In genomic region chr6:153411249-153411648, GRCh38 we compare ENCODE assay signal across 28 cellular contexts.
A peak's percentile ranks its signal among the peaks of the same experiment; 100 is the strongest.
DNase-seq lines count a peak whose midpoint lies in the region; ATAC-seq, FAIRE-seq and TF ChIP-seq lines count a peak whose summit lies in the region.
"Had no signal": no experiment of that assay in that cellular context is flagged by ENCODE, and none has a peak within 500 bp of the region (broad histone marks: within the 10 kb centered on the region; RNA-seq: fewer than 3 reads in every experiment).

No MANE protein-coding gene starts in this region.

- H2AFZ ChIP-seq in HepG2 (ENCODE audit: low read length), result no peak overlapping the region
- no peak overlapping the region for H2AFZ ChIP-seq in K562 (ENCODE audit: low read depth, low read length)

- H3K27ac Mint-ChIP-seq in activated T-cell treated with anti-CD3 and anti-CD28 coated beads, Interleukin-2, amount 50 U/mL, for 72 hours, result no peak overlapping the region
- H3K27ac Mint-ChIP-seq: CD14-positive monocyte; CD4-positive, alpha-beta memory T cell; CD4-positive, CD25-positive, alpha-beta regulatory T cell; CD8-positive, alpha-beta memory T cell had no signal

- no peak overlapping the region for H3K4me3 Mint-ChIP-seq in activated T-cell treated with anti-CD3 and anti-CD28 coated beads, Interleukin-2, amount 50 U/mL, for 72 hours
- H3K4me3 Mint-ChIP-seq: CD14-positive monocyte; CD4-positive, alpha-beta memory T cell; CD4-positive, CD25-positive, alpha-beta regulatory T cell; CD8-positive, alpha-beta memory T cell had no signal

- in situ Hi-C loops in HepG2 (cut with HindIII; ENCODE audit: extremely low pct_ligation_motif_present, low pct_unique_long_range_greater_than_20kb) (no loop called here), K562 (cut with MboI) (no loop called here)

- H3K36me3 ChIP-seq in HepG2 (replicated peaks in 1 of 2; ENCODE audit: control insufficient read depth in 1 of 2, insufficient read depth in 2 of 2, low read length in 2 of 2) (no peaks in the 10 kb centered on the region), right lobe of liver (no peaks in the 10 kb centered on the region), K562 (ENCODE audit: control insufficient read depth, insufficient read depth, low read length) (no peaks in the 10 kb centered on the region)
- H3K36me3 ChIP-seq: BE2C, BLaER1 had no signal

- TF ChIP-seq POLR2A in HepG2 (IDR thresholded peaks at IDR 0.05; ENCODE audit: insufficient read depth in 1 of 2, low read depth in 2 of 2, low read length in 2 of 2) (no peak), right lobe of liver (IDR thresholded peaks at IDR 0.05) (no peak), K562 (conservative IDR thresholded peaks at IDR 0.05) (no peak)

- FAIRE-seq in HepG2 (lab: Jason Lieb, UNC) (no peak), K562 (lab: Jason Lieb, UNC) (no peak)
- FAIRE-seq: GM12878, GM12892, GM18507 had no signal

- no peaks in the 10 kb centered on the region for H3K36me3 Mint-ChIP-seq in activated T-cell treated with anti-CD3 and anti-CD28 coated beads, Interleukin-2, amount 50 U/mL, for 72 hours (ENCODE audit: insufficient read depth in 2 of 2)
- H3K36me3 Mint-ChIP-seq: CD14-positive monocyte; CD4-positive, alpha-beta memory T cell; CD4-positive, CD25-positive, alpha-beta regulatory T cell; CD8-positive, alpha-beta memory T cell had no signal

- TF ChIP-seq RAD21 in HepG2 (CRISPR knock-in tag; IDR thresholded peaks at IDR 0.05) (no peak), K562 (CRISPR knock-in tag; conservative IDR thresholded peaks at IDR 0.05 in 1 of 2, IDR thresholded peaks at IDR 0.05 in 1 of 2) (no peak)

- peaks cover 48% of the 10 kb centered on the region for H3K9me3 ChIP-seq in HepG2 (ENCODE audit: low read length)
- no peaks in the 10 kb centered on the region for H3K9me3 ChIP-seq in right lobe of liver
- no peaks in the 10 kb centered on the region for H3K9me3 ChIP-seq in K562 (replicated peaks; ENCODE audit: control insufficient read depth, insufficient read depth, low read depth, low read length)
- H3K9me3 ChIP-seq: BE2C had no signal

- POLR2A ChIA-PET in HepG2 (lab: Yijun Ruan, JAX) (no interaction called here), K562 (lab: Yijun Ruan, JAX) (no interaction called here)

- H3K9ac ChIP-seq in HepG2 (ENCODE audit: insufficient read depth, low read depth, low read length) (no peak overlapping the region), K562 (ENCODE audit: insufficient read depth in 1 of 2, low read depth in 2 of 2, low read length in 2 of 2) (no peak overlapping the region)
- H3K9ac ChIP-seq: BLaER1 had no signal

- H3K9me3 Mint-ChIP-seq in activated T-cell treated with anti-CD3 and anti-CD28 coated beads, Interleukin-2, amount 50 U/mL, for 72 hours, result peaks cover 0 to 3% of the 10 kb centered on the region in 2 donors

- no peak overlapping the region for H3K4me3 ChIP-seq in HepG2 (replicated peaks in 1 of 3; ENCODE audit: insufficient read depth in 1 of 3, low read depth in 2 of 3, low read length in 3 of 3)
- H3K4me3 ChIP-seq in right lobe of liver, result no peak overlapping the region
- H3K4me3 ChIP-seq in K562, result no peak overlapping the region
- H3K4me3 ChIP-seq: BLaER1, GM12878 had no signal

- DNase-seq in NOMO-1 treated with DMSO at 0.1 percent for 48 hours (lab: John Stamatoyannopoulos, UW; ENCODE audit: unreplicated experiment), result peak; percentile 29
- no peak for DNase-seq in NOMO-1 (lab: John Stamatoyannopoulos, UW; ENCODE audit: unreplicated experiment in 2 of 2)
- no peak for DNase-seq in HepG2 (ENCODE audit: low spot score)
- DNase-seq in right lobe of liver, result no peak
- peak; percentile 64 for DNase-seq in MV-4-11 (lab: John Stamatoyannopoulos, UW)
- DNase-seq in K562 (ENCODE audit: extremely low read depth in 1 of 4, low spot score in 3 of 4), result no peak
- DNase-seq in activated T-cell treated with anti-CD3 and anti-CD28 coated beads, Interleukin-2, amount 50 U/mL, for 72 hours, result no peak
- DNase-seq: 8988T; ACHN; BE2C; C1 segment of cervical spinal cord; CD4-positive, alpha-beta memory T cell; CD4-positive, CD25-positive, alpha-beta regulatory T cell; CD8-positive, alpha-beta memory T cell; COR-L47; DMS 273 treated with DMSO at 0.1 percent for 48 hours; DMS153; DMS53; DMS79; DND-41; EL; GDM1 had no signal

- 0% methylated on average over 3 of the region's 3 CpGs for WGBS in HepG2 (ENCODE audit: low lambda C conversion rate)
- 45% methylated on average over 3 of the region's 3 CpGs for WGBS in right lobe of liver (ENCODE audit: insufficient coverage, low coverage, low lambda C conversion rate, missing lambda C conversion rate)
- 0% methylated on average over 3 of the region's 3 CpGs for WGBS in K562 (ENCODE audit: insufficient coverage, low coverage, missing lambda C conversion rate)

- no peaks in the 10 kb centered on the region for H3K27me3 Mint-ChIP-seq in activated T-cell treated with anti-CD3 and anti-CD28 coated beads, Interleukin-2, amount 50 U/mL, for 72 hours (ENCODE audit: low read depth)
- H3K27me3 Mint-ChIP-seq: CD4-positive, alpha-beta memory T cell; CD4-positive, CD25-positive, alpha-beta regulatory T cell; CD8-positive, alpha-beta memory T cell had no signal

- no TSS peak for BruUV-seq in HepG2 (replicated peaks; lab: Mats Ljungman, UMichigan)
- BruUV-seq in K562 (replicated peaks; lab: Mats Ljungman, UMichigan), result no TSS peak

- H3K79me2 ChIP-seq in HepG2 (ENCODE audit: insufficient read depth, low read length) (no peaks in the 10 kb centered on the region), K562 (ENCODE audit: control insufficient read depth, insufficient read depth, low read length) (no peaks in the 10 kb centered on the region)

- no peaks in the 10 kb centered on the region for H4K20me1 ChIP-seq in HepG2 (ENCODE audit: insufficient read depth, low read length)
- no peaks in the 10 kb centered on the region for H4K20me1 ChIP-seq in K562 (replicated peaks; ENCODE audit: control insufficient read depth, insufficient read depth, low read length)
- H4K20me1 ChIP-seq: BLaER1 had no signal

- intact Hi-C loops in HepG2 (cut with micrococcal nuclease; ENCODE audit: unreplicated experiment), result no loop called here
- intact Hi-C loops in right lobe of liver (cut with DNase I), result no loop called here
- intact Hi-C loops in K562 (cut with micrococcal nuclease), result no loop called here

- H3K9me1 ChIP-seq in K562 (ENCODE audit: control insufficient read depth, insufficient read depth, low read length), result no peaks in the 10 kb centered on the region

- no peak for TF ChIP-seq EP300 in HepG2 (IDR thresholded peaks at IDR 0.05; ENCODE audit: low read depth in 2 of 2, low read length in 2 of 2)
- no peak for TF ChIP-seq EP300 in HepG2 (CRISPR knock-in tag; IDR thresholded peaks at IDR 0.05; ENCODE audit: borderline replicate concordance)
- TF ChIP-seq EP300 in K562 (IDR thresholded peaks at IDR 0.05; ENCODE audit: low read length), result no peak

- TF ChIP-seq CTCF in HepG2 (CRISPR knock-in tag; IDR thresholded peaks at IDR 0.05) (no peak), right lobe of liver (IDR thresholded peaks at IDR 0.05) (no peak), K562 (IDR thresholded peaks at IDR 0.05 in 2 of 3, conservative IDR thresholded peaks at IDR 0.05 in 1 of 3; ENCODE audit: insufficient read depth in 2 of 3, low read depth in 1 of 3, low read length in 3 of 3) (no peak)

- CTCF ChIA-PET in HepG2 (lab: Yijun Ruan, JAX; ENCODE audit: low intra/inter-chr PET ratio, low total read pairs) (no interaction called here), K562 (lab: Yijun Ruan, JAX; ENCODE audit: low intra/inter-chr PET ratio) (no interaction called here)

- H3K4me1 Mint-ChIP-seq in activated T-cell treated with anti-CD3 and anti-CD28 coated beads, Interleukin-2, amount 50 U/mL, for 72 hours (ENCODE audit: low read depth), result no peaks in the 10 kb centered on the region
- H3K4me1 Mint-ChIP-seq: CD14-positive monocyte; CD4-positive, alpha-beta memory T cell; CD4-positive, CD25-positive, alpha-beta regulatory T cell; CD8-positive, alpha-beta memory T cell had no signal

- H3K4me2 ChIP-seq in HepG2 (ENCODE audit: low read depth, low read length), result no peak overlapping the region
- H3K4me2 ChIP-seq in K562 (ENCODE audit: insufficient read depth, low read length), result no peak overlapping the region
- H3K4me2 ChIP-seq: BLaER1 had no signal

- H3K27me3 ChIP-seq in HepG2 (ENCODE audit: control insufficient read depth in 1 of 2, insufficient read depth in 2 of 2, low read length in 2 of 2), result no peaks in the 10 kb centered on the region
- no peaks in the 10 kb centered on the region for H3K27me3 ChIP-seq in right lobe of liver
- H3K27me3 ChIP-seq in K562 (ENCODE audit: control insufficient read depth in 2 of 2, insufficient read depth in 2 of 2, low read length in 2 of 2), result no peaks in the 10 kb centered on the region
- H3K27me3 ChIP-seq: BE2C, BLaER1 had no signal

- H3K4me1 ChIP-seq in HepG2 (ENCODE audit: insufficient read depth, low read length) (no peaks in the 10 kb centered on the region), right lobe of liver (no peaks in the 10 kb centered on the region), K562 (replicated peaks in 1 of 2; ENCODE audit: control insufficient read depth in 2 of 2, insufficient read depth in 2 of 2, low read length in 2 of 2) (no peaks in the 10 kb centered on the region)
- H3K4me1 ChIP-seq: BE2C, BLaER1 had no signal

- no peak for ATAC-seq in HepG2
- ATAC-seq in right lobe of liver, result no peak
- no peak for ATAC-seq in K562
- ATAC-seq in GM21360 (IDR thresholded peaks at IDR 0.05; ENCODE audit: unreplicated experiment), result no peak
- no peak for ATAC-seq in activated T-cell treated with anti-CD3 and anti-CD28 coated beads, Interleukin-2, amount 50 U/mL, for 72 hours (replicated peaks in 1 of 2)
- ATAC-seq: GM12878 had no signal

- H3K27ac ChIP-seq in HepG2 (ENCODE audit: extremely low read length, insufficient read depth, low read length) (no peak overlapping the region), right lobe of liver (no peak overlapping the region), K562 (ENCODE audit: extremely low read depth, low read depth, low read length) (no peak overlapping the region)
- H3K27ac ChIP-seq: BLaER1 had no signal

TF ChIP-seq in HepG2, 621 proteins besides CTCF, POLR2A, EP300 and RAD21 (continues in another document):
- TF ChIP-seq ARID2 (CRISPR knock-in tag; IDR thresholded peaks at IDR 0.05; ENCODE audit: borderline replicate concordance), result no peak
- TF ChIP-seq NONO (IDR thresholded peaks at IDR 0.05), result no peak
- TF ChIP-seq NONO (CRISPR knock-in tag; conservative IDR thresholded peaks at IDR 0.05), result no peak
- no peak for TF ChIP-seq ZFP41 (CRISPR knock-in tag; IDR thresholded peaks at IDR 0.05; ENCODE audit: borderline replicate concordance)
- peak; percentile 74; the same call in 1 of the 2 replicates for TF ChIP-seq RAD51 (IDR thresholded peaks at IDR 0.05; ENCODE audit: borderline replicate concordance)
- TF ChIP-seq NKX3-1 (CRISPR knock-in tag; IDR thresholded peaks at IDR 0.05), result no peak

TF ChIP-seq in K562, 482 proteins besides CTCF, POLR2A, EP300 and RAD21 (continues in another document):
- no peak for TF ChIP-seq ZKSCAN8 (CRISPR knock-in tag; IDR thresholded peaks at IDR 0.05)

Comparison
In these comparisons a context has a peak if more than half of its experiments do, and no peak if none do; other contexts are left out.
1. DNase-seq: peak in NOMO-1 treated with DMSO at 0.1 percent for 48 hours (single experiment) and MV-4-11 (single experiment); none in NOMO-1 (0 of 2), HepG2 (single experiment), right lobe of liver (0 of 3), K562 (0 of 4) and activated T-cell treated with anti-CD3 and anti-CD28 coated beads, Interleukin-2, amount 50 U/mL, for 72 hours (0 of 2).